Comparison of ENCODE assay signal across 1 cellular context in the genomic region with DNA sequence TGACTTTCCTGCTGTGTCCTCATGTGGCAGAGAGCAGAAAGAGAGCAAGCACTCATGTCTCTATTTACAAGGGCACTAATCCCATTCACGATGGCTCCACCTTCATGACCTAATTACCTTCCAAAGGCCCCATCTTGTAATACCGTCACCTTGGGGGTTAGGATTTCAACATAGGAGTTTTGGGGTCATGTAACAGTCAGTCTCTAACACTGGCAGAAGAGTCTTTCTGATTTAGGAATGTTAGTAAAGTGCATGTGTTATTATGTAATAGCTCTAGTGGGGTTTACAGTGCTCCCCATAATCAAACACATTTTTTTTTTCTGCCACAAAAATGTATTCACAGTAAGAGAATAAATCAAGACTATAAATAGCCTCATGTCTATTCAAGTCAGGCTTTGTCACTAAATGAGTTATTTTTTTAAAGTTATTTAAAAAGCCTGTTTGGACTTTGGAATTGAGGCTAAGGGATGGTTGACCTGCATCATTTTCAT.
TF ChIP-seq lines count a peak whose summit lies in the region.

No MANE protein-coding gene starts in this region.

TF ChIP-seq in WTC11, 78 proteins besides CTCF, POLR2A, EP300 and RAD21 (continued from another document):
- TF ChIP-seq, protein P1, sequence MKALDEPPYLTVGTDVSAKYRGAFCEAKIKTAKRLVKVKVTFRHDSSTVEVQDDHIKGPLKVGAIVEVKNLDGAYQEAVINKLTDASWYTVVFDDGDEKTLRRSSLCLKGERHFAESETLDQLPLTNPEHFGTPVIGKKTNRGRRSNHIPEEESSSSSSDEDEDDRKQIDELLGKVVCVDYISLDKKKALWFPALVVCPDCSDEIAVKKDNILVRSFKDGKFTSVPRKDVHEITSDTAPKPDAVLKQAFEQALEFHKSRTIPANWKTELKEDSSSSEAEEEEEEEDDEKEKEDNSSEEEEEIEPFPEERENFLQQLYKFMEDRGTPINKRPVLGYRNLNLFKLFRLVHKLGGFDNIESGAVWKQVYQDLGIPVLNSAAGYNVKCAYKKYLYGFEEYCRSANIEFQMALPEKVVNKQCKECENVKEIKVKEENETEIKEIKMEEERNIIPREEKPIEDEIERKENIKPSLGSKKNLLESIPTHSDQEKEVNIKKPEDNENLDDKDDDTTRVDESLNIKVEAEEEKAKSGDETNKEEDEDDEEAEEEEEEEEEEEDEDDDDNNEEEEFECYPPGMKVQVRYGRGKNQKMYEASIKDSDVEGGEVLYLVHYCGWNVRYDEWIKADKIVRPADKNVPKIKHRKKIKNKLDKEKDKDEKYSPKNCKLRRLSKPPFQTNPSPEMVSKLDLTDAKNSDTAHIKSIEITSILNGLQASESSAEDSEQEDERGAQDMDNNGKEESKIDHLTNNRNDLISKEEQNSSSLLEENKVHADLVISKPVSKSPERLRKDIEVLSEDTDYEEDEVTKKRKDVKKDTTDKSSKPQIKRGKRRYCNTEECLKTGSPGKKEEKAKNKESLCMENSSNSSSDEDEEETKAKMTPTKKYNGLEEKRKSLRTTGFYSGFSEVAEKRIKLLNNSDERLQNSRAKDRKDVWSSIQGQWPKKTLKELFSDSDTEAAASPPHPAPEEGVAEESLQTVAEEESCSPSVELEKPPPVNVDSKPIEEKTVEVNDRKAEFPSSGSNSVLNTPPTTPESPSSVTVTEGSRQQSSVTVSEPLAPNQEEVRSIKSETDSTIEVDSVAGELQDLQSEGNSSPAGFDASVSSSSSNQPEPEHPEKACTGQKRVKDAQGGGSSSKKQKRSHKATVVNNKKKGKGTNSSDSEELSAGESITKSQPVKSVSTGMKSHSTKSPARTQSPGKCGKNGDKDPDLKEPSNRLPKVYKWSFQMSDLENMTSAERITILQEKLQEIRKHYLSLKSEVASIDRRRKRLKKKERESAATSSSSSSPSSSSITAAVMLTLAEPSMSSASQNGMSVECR (CRISPR knock-in tag; IDR thresholded peaks at IDR 0.05; ENCODE audit: borderline replicate concordance): no peak
- TF ChIP-seq, protein P2, sequence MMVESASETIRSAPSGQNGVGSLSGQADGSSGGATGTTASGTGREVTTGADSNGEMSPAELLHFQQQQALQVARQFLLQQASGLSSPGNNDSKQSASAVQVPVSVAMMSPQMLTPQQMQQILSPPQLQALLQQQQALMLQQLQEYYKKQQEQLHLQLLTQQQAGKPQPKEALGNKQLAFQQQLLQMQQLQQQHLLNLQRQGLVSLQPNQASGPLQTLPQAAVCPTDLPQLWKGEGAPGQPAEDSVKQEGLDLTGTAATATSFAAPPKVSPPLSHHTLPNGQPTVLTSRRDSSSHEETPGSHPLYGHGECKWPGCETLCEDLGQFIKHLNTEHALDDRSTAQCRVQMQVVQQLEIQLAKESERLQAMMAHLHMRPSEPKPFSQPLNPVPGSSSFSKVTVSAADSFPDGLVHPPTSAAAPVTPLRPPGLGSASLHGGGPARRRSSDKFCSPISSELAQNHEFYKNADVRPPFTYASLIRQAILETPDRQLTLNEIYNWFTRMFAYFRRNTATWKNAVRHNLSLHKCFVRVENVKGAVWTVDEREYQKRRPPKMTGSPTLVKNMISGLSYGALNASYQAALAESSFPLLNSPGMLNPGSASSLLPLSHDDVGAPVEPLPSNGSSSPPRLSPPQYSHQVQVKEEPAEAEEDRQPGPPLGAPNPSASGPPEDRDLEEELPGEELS (CRISPR knock-in tag; IDR thresholded peaks at IDR 0.05): no peak
- TF ChIP-seq, protein P3, sequence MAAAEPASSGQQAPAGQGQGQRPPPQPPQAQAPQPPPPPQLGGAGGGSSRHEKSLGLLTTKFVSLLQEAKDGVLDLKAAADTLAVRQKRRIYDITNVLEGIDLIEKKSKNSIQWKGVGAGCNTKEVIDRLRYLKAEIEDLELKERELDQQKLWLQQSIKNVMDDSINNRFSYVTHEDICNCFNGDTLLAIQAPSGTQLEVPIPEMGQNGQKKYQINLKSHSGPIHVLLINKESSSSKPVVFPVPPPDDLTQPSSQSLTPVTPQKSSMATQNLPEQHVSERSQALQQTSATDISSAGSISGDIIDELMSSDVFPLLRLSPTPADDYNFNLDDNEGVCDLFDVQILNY (CRISPR knock-in tag; IDR thresholded peaks at IDR 0.05): no peak
- no peak for TF ChIP-seq SMAD4 (CRISPR knock-in tag; IDR thresholded peaks at IDR 0.05)
- TF ChIP-seq JAZF1 (CRISPR knock-in tag; IDR thresholded peaks at IDR 0.05): no peak
- no peak for TF ChIP-seq TCF7 (CRISPR knock-in tag; IDR thresholded peaks at IDR 0.05; ENCODE audit: low read depth)
- TF ChIP-seq, protein P4, sequence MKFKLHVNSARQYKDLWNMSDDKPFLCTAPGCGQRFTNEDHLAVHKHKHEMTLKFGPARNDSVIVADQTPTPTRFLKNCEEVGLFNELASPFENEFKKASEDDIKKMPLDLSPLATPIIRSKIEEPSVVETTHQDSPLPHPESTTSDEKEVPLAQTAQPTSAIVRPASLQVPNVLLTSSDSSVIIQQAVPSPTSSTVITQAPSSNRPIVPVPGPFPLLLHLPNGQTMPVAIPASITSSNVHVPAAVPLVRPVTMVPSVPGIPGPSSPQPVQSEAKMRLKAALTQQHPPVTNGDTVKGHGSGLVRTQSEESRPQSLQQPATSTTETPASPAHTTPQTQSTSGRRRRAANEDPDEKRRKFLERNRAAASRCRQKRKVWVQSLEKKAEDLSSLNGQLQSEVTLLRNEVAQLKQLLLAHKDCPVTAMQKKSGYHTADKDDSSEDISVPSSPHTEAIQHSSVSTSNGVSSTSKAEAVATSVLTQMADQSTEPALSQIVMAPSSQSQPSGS (CRISPR knock-in tag; IDR thresholded peaks at IDR 0.05; ENCODE audit: borderline replicate concordance, low read depth): no peak
- TF ChIP-seq, protein P5, sequence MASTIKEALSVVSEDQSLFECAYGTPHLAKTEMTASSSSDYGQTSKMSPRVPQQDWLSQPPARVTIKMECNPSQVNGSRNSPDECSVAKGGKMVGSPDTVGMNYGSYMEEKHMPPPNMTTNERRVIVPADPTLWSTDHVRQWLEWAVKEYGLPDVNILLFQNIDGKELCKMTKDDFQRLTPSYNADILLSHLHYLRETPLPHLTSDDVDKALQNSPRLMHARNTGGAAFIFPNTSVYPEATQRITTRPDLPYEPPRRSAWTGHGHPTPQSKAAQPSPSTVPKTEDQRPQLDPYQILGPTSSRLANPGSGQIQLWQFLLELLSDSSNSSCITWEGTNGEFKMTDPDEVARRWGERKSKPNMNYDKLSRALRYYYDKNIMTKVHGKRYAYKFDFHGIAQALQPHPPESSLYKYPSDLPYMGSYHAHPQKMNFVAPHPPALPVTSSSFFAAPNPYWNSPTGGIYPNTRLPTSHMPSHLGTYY (CRISPR knock-in tag; IDR thresholded peaks at IDR 0.05): no peak
- TF ChIP-seq, protein P6, sequence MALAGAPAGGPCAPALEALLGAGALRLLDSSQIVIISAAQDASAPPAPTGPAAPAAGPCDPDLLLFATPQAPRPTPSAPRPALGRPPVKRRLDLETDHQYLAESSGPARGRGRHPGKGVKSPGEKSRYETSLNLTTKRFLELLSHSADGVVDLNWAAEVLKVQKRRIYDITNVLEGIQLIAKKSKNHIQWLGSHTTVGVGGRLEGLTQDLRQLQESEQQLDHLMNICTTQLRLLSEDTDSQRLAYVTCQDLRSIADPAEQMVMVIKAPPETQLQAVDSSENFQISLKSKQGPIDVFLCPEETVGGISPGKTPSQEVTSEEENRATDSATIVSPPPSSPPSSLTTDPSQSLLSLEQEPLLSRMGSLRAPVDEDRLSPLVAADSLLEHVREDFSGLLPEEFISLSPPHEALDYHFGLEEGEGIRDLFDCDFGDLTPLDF (CRISPR knock-in tag; IDR thresholded peaks at IDR 0.05): no peak
- TF ChIP-seq EMX1 (CRISPR knock-in tag; IDR thresholded peaks at IDR 0.05): no peak
- no peak for TF ChIP-seq SP1 (CRISPR knock-in tag; conservative IDR thresholded peaks at IDR 0.05)
- TF ChIP-seq, protein P7, sequence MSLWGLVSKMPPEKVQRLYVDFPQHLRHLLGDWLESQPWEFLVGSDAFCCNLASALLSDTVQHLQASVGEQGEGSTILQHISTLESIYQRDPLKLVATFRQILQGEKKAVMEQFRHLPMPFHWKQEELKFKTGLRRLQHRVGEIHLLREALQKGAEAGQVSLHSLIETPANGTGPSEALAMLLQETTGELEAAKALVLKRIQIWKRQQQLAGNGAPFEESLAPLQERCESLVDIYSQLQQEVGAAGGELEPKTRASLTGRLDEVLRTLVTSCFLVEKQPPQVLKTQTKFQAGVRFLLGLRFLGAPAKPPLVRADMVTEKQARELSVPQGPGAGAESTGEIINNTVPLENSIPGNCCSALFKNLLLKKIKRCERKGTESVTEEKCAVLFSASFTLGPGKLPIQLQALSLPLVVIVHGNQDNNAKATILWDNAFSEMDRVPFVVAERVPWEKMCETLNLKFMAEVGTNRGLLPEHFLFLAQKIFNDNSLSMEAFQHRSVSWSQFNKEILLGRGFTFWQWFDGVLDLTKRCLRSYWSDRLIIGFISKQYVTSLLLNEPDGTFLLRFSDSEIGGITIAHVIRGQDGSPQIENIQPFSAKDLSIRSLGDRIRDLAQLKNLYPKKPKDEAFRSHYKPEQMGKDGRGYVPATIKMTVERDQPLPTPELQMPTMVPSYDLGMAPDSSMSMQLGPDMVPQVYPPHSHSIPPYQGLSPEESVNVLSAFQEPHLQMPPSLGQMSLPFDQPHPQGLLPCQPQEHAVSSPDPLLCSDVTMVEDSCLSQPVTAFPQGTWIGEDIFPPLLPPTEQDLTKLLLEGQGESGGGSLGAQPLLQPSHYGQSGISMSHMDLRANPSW (CRISPR knock-in tag; conservative IDR thresholded peaks at IDR 0.05; ENCODE audit: low read depth): no peak
